ENCODE assay signal across 9 cellular contexts in the genomic region with DNA sequence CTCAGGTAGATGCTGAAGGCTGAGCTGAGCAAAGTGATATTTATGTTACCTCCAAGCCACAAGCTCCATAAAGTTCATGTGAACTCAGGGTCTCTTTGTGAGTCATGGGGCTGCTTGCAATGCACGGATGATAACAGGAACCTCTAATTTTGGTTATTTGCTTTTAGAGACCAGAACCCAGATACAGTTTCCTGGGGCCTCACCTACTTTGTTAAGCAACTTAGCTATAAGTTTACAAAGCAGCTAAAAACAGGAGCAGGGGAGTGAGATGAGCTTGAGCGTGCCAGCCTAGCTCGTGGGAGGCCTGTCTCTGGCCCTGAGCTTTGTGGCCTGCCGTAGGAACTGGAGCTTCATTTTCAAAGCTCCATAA. TPM values are rescaled to one million over a fixed set of nuclear protein-coding genes. Genes with fewer than 3 reads are reported as not detected.
DNase-seq lines count a peak whose midpoint lies in the region; ATAC-seq, FAIRE-seq and TF ChIP-seq lines count a peak whose summit lies in the region.
"Had no signal": no experiment of that assay in that cellular context is flagged by ENCODE, and none has a peak within 500 bp of the region (broad histone marks: within the 10 kb centered on the region; RNA-seq: fewer than 3 reads in every experiment).

No MANE protein-coding gene starts in this region.

- H3K4me3 ChIP-seq in endodermal cell (ENCODE audit: low read length) (no peak overlapping the region), spleen (peak overlapping the region in 1 of 8 donors; percentile 7), kidney (ENCODE audit: low read length in 2 of 2) (no peak overlapping the region)

- no peak overlapping the region for H3K4me3 Mint-ChIP-seq in endodermal cell

- DNase-seq in T-helper 2 cell (peak in 3 of 5 experiments; percentile 23 to 78 (median 48)), endodermal cell (no peak), spleen (no peak), kidney (no peak), ureter (ENCODE audit: low spot score) (no peak), islet precursor cell (no peak)

- no peaks in the 10 kb centered on the region for H3K27me3 Mint-ChIP-seq in endodermal cell (ENCODE audit: insufficient read depth)

- H3K9me3 Mint-ChIP-seq in endodermal cell, result no peaks in the 10 kb centered on the region

- H3K36me3 ChIP-seq in endodermal cell (ENCODE audit: control insufficient read depth, insufficient read depth, low read length), result peaks cover 23% of the 10 kb centered on the region
- peaks cover 0 to 13% (median 7%) of the 10 kb centered on the region in 6 donors for H3K36me3 ChIP-seq in spleen
- peaks cover 0 to 3% of the 10 kb centered on the region in 2 donors for H3K36me3 ChIP-seq in kidney (ENCODE audit: control insufficient read depth in 1 of 2, insufficient read depth in 2 of 2, low read length in 2 of 2)

- no peaks in the 10 kb centered on the region for H3K27me3 ChIP-seq in endodermal cell (ENCODE audit: control insufficient read depth, insufficient read depth, low read length, poor library complexity, severe bottlenecking)
- no peaks in the 10 kb centered on the region for H3K27me3 ChIP-seq in spleen (replicated peaks in 1 of 7)

- peaks cover 12% of the 10 kb centered on the region for H3K36me3 Mint-ChIP-seq in endodermal cell (ENCODE audit: low read depth)

- peaks cover 13% of the 10 kb centered on the region for H3K4me1 Mint-ChIP-seq in endodermal cell

- FAIRE-seq in kidney (lab: Jason Lieb, UNC), result no peak

- no peak for TF ChIP-seq POLR2A in spleen (IDR thresholded peaks at IDR 0.05)

- WGBS in endodermal cell (ENCODE audit: insufficient coverage in 1 of 2, insufficient read length in 1 of 2), 2 experiments, result 93 to 100% methylated on average over 3 to 4 of the region's 4 CpGs
- WGBS in spleen, 5 donors, result 22 to 42% (median 30%) methylated on average over 4 of the region's 4 CpGs

- ATAC-seq in GM18870 (IDR thresholded peaks at IDR 0.05; ENCODE audit: unreplicated experiment) (peak; percentile 43), HG02885 (IDR thresholded peaks at IDR 0.05; ENCODE audit: poor library complexity, unreplicated experiment) (peak; percentile 73)

- H3K27ac Mint-ChIP-seq in endodermal cell, result no peak overlapping the region

- H3K9ac ChIP-seq in endodermal cell (ENCODE audit: extremely low read depth, low read length, poor library complexity, severe bottlenecking), result no peak overlapping the region
- H3K9ac ChIP-seq in kidney (ENCODE audit: low read length in 2 of 2), result peak overlapping the region in 1 of 2 donors; percentile 15
- H3K9ac ChIP-seq: parathyroid adenoma had no signal

- TF ChIP-seq CTCF in endodermal cell (conservative IDR thresholded peaks at IDR 0.05) (no peak), spleen (IDR thresholded peaks at IDR 0.05 in 8 of 11, conservative IDR thresholded peaks at IDR 0.05 in 3 of 11) (no peak), kidney (IDR thresholded peaks at IDR 0.05; ENCODE audit: borderline replicate concordance, extremely low read depth, insufficient read depth) (no peak)

- H3K4me1 ChIP-seq in endodermal cell (ENCODE audit: control insufficient read depth, insufficient read depth, low read length) (peaks cover 4% of the 10 kb centered on the region), spleen (peaks cover 22 to 88% (median 67%) of the 10 kb centered on the region in 6 donors), kidney (ENCODE audit: control insufficient read depth in 1 of 2, insufficient read depth in 1 of 2, low read depth in 1 of 2, low read length in 2 of 2) (peaks cover 0 to 12% of the 10 kb centered on the region in 2 donors)
- H3K4me1 ChIP-seq: parathyroid adenoma had no signal

- intact Hi-C loops in spleen (cut with DNase I; ENCODE audit: low total_unique reads) (no loop called here), kidney (cut with DNase I) (no loop called here)

- peak overlapping the region; percentile 47 for H3K27ac ChIP-seq in endodermal cell (ENCODE audit: low read depth, low read length)
- H3K27ac ChIP-seq in spleen, result peak overlapping the region; percentile 69 to 91 (median 82)
- H3K27ac ChIP-seq in kidney (ENCODE audit: low read depth in 2 of 2, low read length in 2 of 2), result peak overlapping the region in 1 of 2 donors; percentile 60
- H3K27ac ChIP-seq: parathyroid adenoma had no signal

- H3K9me3 ChIP-seq in endodermal cell (ENCODE audit: control insufficient read depth, low read length) (no peaks in the 10 kb centered on the region), spleen (no peaks in the 10 kb centered on the region), kidney (ENCODE audit: control insufficient read depth in 1 of 2, low read length in 2 of 2) (no peaks in the 10 kb centered on the region)

RNA-seq across cellular contexts. Expression of gene SREBF2, which starts 29.2 kb away (rescaled TPM):
- total RNA-seq in endodermal cell (100 to 1,000 TPM; 125 to 135 TPM), spleen (100 to 1,000 TPM in 1 of 7 donors, 10 to 100 TPM in 6; 47.6 to 104 (median 64.0) TPM), kidney (71.4 TPM), ureter (165 TPM)
- polyA plus RNA-seq in endodermal cell (2013, experiment 1 of 2), result 220 TPM
- 204 TPM for polyA plus RNA-seq in endodermal cell (2013, experiment 2 of 2)
- polyA plus RNA-seq in spleen (10 to 100 TPM; 19.4 to 49.4 (median 29.7) TPM), kidney (ENCODE audit: insufficient read depth, low read depth, low replicate concordance) (49.2 TPM)

RNA-seq across cellular contexts. Expression of gene SHISA8, which starts 52.7 kb away (rescaled TPM):
- total RNA-seq in endodermal cell (under 1 TPM in 1 of 2 donors, not detected in 1; 0.58 TPM), spleen (1 to 10 TPM in 6 of 7 donors, under 1 TPM in 1; 0.51 to 5.9 (median 3.6) TPM), kidney (0.35 TPM), ureter (not detected)
- 0.57 TPM for polyA plus RNA-seq in endodermal cell (2013, experiment 1 of 2)
- polyA plus RNA-seq in endodermal cell (2013, experiment 2 of 2), result 0.70 TPM
- polyA plus RNA-seq in spleen (1 to 10 TPM; 1.2 to 2.0 (median 1.4) TPM), kidney (ENCODE audit: insufficient read depth, low read depth, low replicate concordance) (0.47 TPM)

Comparison
In these comparisons a context has a peak if more than half of its experiments do, and no peak if none do; other contexts are left out.
1. DNase-seq: peak in T-helper 2 cell (3 of 5); none in endodermal cell (single experiment), spleen (single experiment), kidney (single experiment), ureter (single experiment) and islet precursor cell (single experiment).